ENCODE assay signal across 1 cellular context in the genomic region with DNA sequence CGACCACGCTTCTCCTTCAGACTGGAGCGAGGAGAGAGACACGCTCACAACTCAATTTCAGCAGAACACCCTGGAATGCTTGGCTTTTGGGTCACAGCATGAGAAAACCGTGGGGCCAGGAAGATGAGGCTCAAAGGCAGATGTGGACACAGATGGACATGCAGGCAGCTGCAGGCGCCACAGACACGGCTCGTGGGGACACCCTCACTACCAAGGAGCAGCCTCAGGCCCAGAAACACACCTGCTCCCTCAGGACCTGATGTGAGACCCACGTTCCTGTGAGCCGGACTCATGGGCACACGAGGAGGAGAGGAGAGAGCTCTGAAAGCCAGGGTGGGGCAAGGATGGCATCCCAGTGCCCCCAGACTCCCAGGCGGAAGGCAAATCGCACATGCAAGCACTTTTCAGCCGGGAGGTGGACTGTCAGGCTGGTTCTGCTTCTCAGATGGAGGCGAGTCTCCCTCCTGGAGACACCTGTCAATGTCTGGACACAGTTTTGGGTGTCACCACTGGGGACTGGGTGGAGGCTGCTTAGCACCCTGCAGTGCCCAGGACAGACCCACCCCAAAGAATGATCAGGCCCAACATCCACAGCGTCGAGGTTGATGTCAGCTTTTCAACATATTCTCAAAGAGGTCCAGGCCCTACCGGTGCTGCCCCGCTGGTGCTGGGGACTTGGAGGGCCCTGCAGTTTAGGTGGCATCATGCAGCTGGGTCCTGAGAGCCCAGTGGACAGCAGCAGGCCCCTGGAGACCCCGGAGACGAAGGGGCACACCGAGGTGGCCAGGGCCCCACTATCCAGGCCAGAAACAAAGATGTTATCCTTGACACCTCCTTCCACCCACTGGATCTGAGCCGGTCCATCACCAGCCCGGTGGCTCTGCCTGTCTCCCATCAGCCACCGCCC.
TF ChIP-seq lines count a peak whose summit lies in the region.

No MANE protein-coding gene starts in this region.

TF ChIP-seq in H1, 55 proteins besides CTCF, POLR2A, EP300 and RAD21:
- TF ChIP-seq EGR1 (IDR thresholded peaks at IDR 0.05; ENCODE audit: borderline replicate concordance, low read depth, low read length): no peak
- no peak for TF ChIP-seq CREB1 (IDR thresholded peaks at IDR 0.05)
- no peak for TF ChIP-seq POLR2AphosphoS5 (IDR thresholded peaks at IDR 0.05; ENCODE audit: low read depth, low read length)
- TF ChIP-seq ZNF274 (IDR thresholded peaks at IDR 0.05; ENCODE audit: borderline replicate concordance, extremely low read depth, low read length): no peak
- no peak for TF ChIP-seq TBP (IDR thresholded peaks at IDR 0.05; ENCODE audit: low read depth, low read length)
- TF ChIP-seq, protein P1, sequence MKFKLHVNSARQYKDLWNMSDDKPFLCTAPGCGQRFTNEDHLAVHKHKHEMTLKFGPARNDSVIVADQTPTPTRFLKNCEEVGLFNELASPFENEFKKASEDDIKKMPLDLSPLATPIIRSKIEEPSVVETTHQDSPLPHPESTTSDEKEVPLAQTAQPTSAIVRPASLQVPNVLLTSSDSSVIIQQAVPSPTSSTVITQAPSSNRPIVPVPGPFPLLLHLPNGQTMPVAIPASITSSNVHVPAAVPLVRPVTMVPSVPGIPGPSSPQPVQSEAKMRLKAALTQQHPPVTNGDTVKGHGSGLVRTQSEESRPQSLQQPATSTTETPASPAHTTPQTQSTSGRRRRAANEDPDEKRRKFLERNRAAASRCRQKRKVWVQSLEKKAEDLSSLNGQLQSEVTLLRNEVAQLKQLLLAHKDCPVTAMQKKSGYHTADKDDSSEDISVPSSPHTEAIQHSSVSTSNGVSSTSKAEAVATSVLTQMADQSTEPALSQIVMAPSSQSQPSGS (IDR thresholded peaks at IDR 0.05; ENCODE audit: low read length): no peak
- no peak for TF ChIP-seq NANOG (IDR thresholded peaks at IDR 0.05; ENCODE audit: insufficient read depth, low read depth, low read length, poor library complexity, severe bottlenecking)
TF ChIP-seq in H1: peak in this region for 0.
